ENCODE assay signal across 17 cellular contexts in the genomic region with DNA sequence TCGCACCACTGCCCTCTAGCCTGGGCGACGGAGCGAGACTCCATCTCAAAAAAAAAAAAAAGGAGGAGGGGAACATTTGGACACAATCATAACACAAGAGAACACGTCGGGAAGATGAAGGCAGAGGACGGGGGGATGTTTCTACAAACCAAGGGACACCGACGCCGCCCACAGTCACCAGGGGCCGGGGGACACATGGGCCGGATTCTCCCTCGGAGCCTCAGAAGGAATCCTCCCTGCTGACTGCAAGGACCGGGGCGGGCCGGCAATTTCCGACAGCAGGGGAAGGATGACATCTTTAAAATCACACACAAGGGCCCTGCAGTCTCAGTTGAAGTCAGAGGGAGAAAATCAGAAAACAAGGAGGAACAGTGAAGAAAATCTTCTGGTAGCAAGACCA. TPM values are rescaled to one million over a fixed set of nuclear protein-coding genes. Genes with fewer than 3 reads are reported as not detected.
DNase-seq lines count a peak whose midpoint lies in the region; ATAC-seq and TF ChIP-seq lines count a peak whose summit lies in the region.
"Had no signal": no experiment of that assay in that cellular context is flagged by ENCODE, and none has a peak within 500 bp of the region (broad histone marks: within the 10 kb centered on the region; RNA-seq: fewer than 3 reads in every experiment).

No MANE protein-coding gene starts in this region.

- intact Hi-C loops in Right ventricle myocardium inferior (cut with DNase I): loop anchor here (5.0 kb wide), 1 partner anchor 116 kb away; no protein-coding TSS in a partner anchor
- intact Hi-C loops in left cardiac atrium (cut with DNase I): loop anchor here (5.0 kb wide), 2 partner anchors 116 to 556 kb away; no protein-coding TSS in a partner anchor
- intact Hi-C loops in esophagus muscularis mucosa (cut with DNase I): loop anchor here (2.0 to 10.0 kb wide), 3 partner anchors 119 to 556 kb away; no protein-coding TSS in a partner anchor

- no peak for TF ChIP-seq CTCF in esophagus muscularis mucosa (IDR thresholded peaks at IDR 0.05)
- TF ChIP-seq CTCF in neural crest cell (conservative IDR thresholded peaks at IDR 0.05): no peak

- peaks cover 4% of the 10 kb centered on the region for H3K27me3 Mint-ChIP-seq in neural crest cell (ENCODE audit: low read depth)

- peak overlapping the region; percentile 63 to 83 (median 74) for H3K27ac ChIP-seq in esophagus muscularis mucosa (replicated peaks in 1 of 4)
- H3K27ac ChIP-seq in stomach smooth muscle (ENCODE audit: low read length): peak overlapping the region; percentile 60
- H3K27ac ChIP-seq: 22Rv1, BLaER1 had no signal

- DNase-seq in Right ventricle myocardium inferior (ENCODE audit: missing footprints): peak; percentile 22
- DNase-seq in left cardiac atrium: no peak
- no peak for DNase-seq in esophagus muscularis mucosa (ENCODE audit: extremely low spot score)
- DNase-seq in neural crest cell (ENCODE audit: low read depth, low spot score): no peak
- no peak for DNase-seq in HPDE6-E6E7 (ENCODE audit: extremely low spot score)
- no peak for DNase-seq in NCI-H510A treated with DMSO at 0.1 percent for 48 hours (lab: John Stamatoyannopoulos, UW)
- no peak for DNase-seq in NCI-H526 treated with DMSO at 0.1 percent for 48 hours (lab: John Stamatoyannopoulos, UW)
- DNase-seq: AML-193; Caco-2; CD8-positive, alpha-beta memory T cell; DND-41; GDM1 had no signal

- peaks cover 0 to 9% (median 1%) of the 10 kb centered on the region in 4 donors for H3K27me3 ChIP-seq in esophagus muscularis mucosa
- H3K27me3 ChIP-seq in stomach smooth muscle (ENCODE audit: control insufficient read depth in 1 of 2, insufficient read depth in 2 of 2, low read length in 2 of 2): peaks cover 0 to 4% of the 10 kb centered on the region in 2 donors

- WGBS in esophagus muscularis mucosa: 78% methylated on average over 17 of the region's 17 CpGs

- H3K4me3 Mint-ChIP-seq in neural crest cell: peak overlapping the region; percentile 3
- H3K4me3 Mint-ChIP-seq: CD8-positive, alpha-beta memory T cell had no signal

- H3K36me3 Mint-ChIP-seq in neural crest cell (ENCODE audit: low read depth): no peaks in the 10 kb centered on the region
- H3K36me3 Mint-ChIP-seq: CD8-positive, alpha-beta memory T cell had no signal

- no peak overlapping the region for H3K27ac Mint-ChIP-seq in neural crest cell (ENCODE audit: unreplicated experiment)

- H3K36me3 ChIP-seq in esophagus muscularis mucosa (no peaks in the 10 kb centered on the region), stomach smooth muscle (ENCODE audit: control insufficient read depth in 2 of 2, insufficient read depth in 2 of 2, low read length in 2 of 2) (no peaks in the 10 kb centered on the region)
- H3K36me3 ChIP-seq: BLaER1 had no signal

- TF ChIP-seq EP300 in esophagus muscularis mucosa (IDR thresholded peaks at IDR 0.05): no peak

- peaks cover 8 to 58% (median 49%) of the 10 kb centered on the region in 4 donors for H3K4me1 ChIP-seq in esophagus muscularis mucosa
- peaks cover 23% of the 10 kb centered on the region for H3K4me1 ChIP-seq in stomach smooth muscle (ENCODE audit: control insufficient read depth, insufficient read depth, low read length)

- no peak for TF ChIP-seq POLR2A in esophagus muscularis mucosa (IDR thresholded peaks at IDR 0.05; ENCODE audit: low read depth)

- no peak overlapping the region for H3K9ac ChIP-seq in stomach smooth muscle (ENCODE audit: low read length in 2 of 2)
- H3K9ac ChIP-seq: BLaER1 had no signal

- H3K9me3 ChIP-seq in esophagus muscularis mucosa (no peaks in the 10 kb centered on the region), stomach smooth muscle (ENCODE audit: control insufficient read depth in 2 of 2, low read length in 2 of 2) (no peaks in the 10 kb centered on the region)
- H3K9me3 ChIP-seq: BLaER1, Caco-2 had no signal

- ATAC-seq in Right ventricle myocardium inferior (no peak), left cardiac atrium (no peak)
- ATAC-seq: HCT116, HepG2 had no signal

- H3K4me1 Mint-ChIP-seq in neural crest cell: peaks cover 19% of the 10 kb centered on the region

- H3K4me3 ChIP-seq in esophagus muscularis mucosa (no peak overlapping the region), stomach smooth muscle (ENCODE audit: low read length in 2 of 2) (no peak overlapping the region)
- H3K4me3 ChIP-seq: BLaER1 had no signal

- no peaks in the 10 kb centered on the region for H3K9me3 Mint-ChIP-seq in neural crest cell
- H3K9me3 Mint-ChIP-seq: CD8-positive, alpha-beta memory T cell had no signal

RNA-seq across cellular contexts. Expression of gene CHMP6, which starts 8.1 kb away (rescaled TPM):
- 19.0 TPM for total RNA-seq in Right ventricle myocardium inferior
- total RNA-seq in left cardiac atrium: 10 to 100 TPM; 17.4 to 19.1 TPM
- 10 to 100 TPM; 17.6 to 29.2 (median 25.8) TPM for total RNA-seq in esophagus muscularis mucosa
- total RNA-seq in neural crest cell: 32.7 and 33.2 TPM in 2 replicates

RNA-seq across cellular contexts. Expression of gene BAIAP2, which starts 51.4 kb away (rescaled TPM):
- total RNA-seq in Right ventricle myocardium inferior (32.1 TPM), left cardiac atrium (10 to 100 TPM; 32.8 to 38.0 TPM), esophagus muscularis mucosa (10 to 100 TPM; 31.1 to 54.5 (median 36.7) TPM), neural crest cell (47.5 and 53.6 TPM in 2 replicates)
